24 cellular contexts compared by ENCODE assay signal in genomic region chr2:179237209-179237946, GRCh38. TPM values are rescaled to one million over a fixed set of nuclear protein-coding genes. Genes with fewer than 3 reads are reported as not detected.
DNase-seq lines count a peak whose midpoint lies in the region; ATAC-seq and TF ChIP-seq lines count a peak whose summit lies in the region.
"Had no signal": no experiment of that assay in that cellular context is flagged by ENCODE, and none has a peak within 500 bp of the region (broad histone marks: within the 10 kb centered on the region; RNA-seq: fewer than 3 reads in every experiment).

No MANE protein-coding gene starts in this region.

- POLR2A ChIA-PET in SK-N-SH (lab: Yijun Ruan, JAX) = no interaction called here

- no peaks in the 10 kb centered on the region for H3K9me2 ChIP-seq in SK-N-SH

- CTCF ChIA-PET in SK-N-SH (lab: Yijun Ruan, JAX) = interaction anchor here (0.9 kb wide), 1 partner anchor 174 kb away, joined by 4 read pairs; no protein-coding TSS in a partner anchor

- H3K4me3 ChIP-seq in SK-N-SH (ENCODE audit: low read depth in 2 of 2, low read length in 1 of 2) (no peak overlapping the region), skeletal muscle satellite cell (ENCODE audit: low read length) (no peak overlapping the region), thyroid gland (replicated peaks in 1 of 3) (no peak overlapping the region)
- H3K4me3 ChIP-seq: HAP-1, spleen, suprapubic skin, uterus had no signal

- H3K9me3 ChIP-seq in SK-N-SH = no peaks in the 10 kb centered on the region
- no peaks in the 10 kb centered on the region for H3K9me3 ChIP-seq in skeletal muscle satellite cell (replicated peaks; ENCODE audit: low read length)
- H3K9me3 ChIP-seq in thyroid gland = no peaks in the 10 kb centered on the region
- H3K9me3 ChIP-seq: HAP-1, suprapubic skin, uterus had no signal

- ATAC-seq in SK-N-SH treated with all-trans-retinoic acid at 6 μM for 48 hours = no peak; the same call in 2 of the 3 replicates
- ATAC-seq: natural killer cell; stimulated activated effector memory CD8-positive, alpha-beta T cell treated with anti-CD3 and anti-CD28 coated beads, Interleukin-12 subunit alpha, Interleukin-12 subunit beta, amount 100 ng/mL, for 72 hours had no signal

- peaks cover 0 to 5% of the 10 kb centered on the region in 2 experiments for H3K36me3 ChIP-seq in SK-N-SH (replicated peaks in 1 of 2; ENCODE audit: control insufficient read depth in 1 of 2, insufficient read depth in 2 of 2, low read length in 1 of 2)
- H3K36me3 ChIP-seq in skeletal muscle satellite cell (ENCODE audit: insufficient read depth, low read length) = no peaks in the 10 kb centered on the region
- H3K36me3 ChIP-seq in thyroid gland = no peaks in the 10 kb centered on the region
- H3K36me3 ChIP-seq: HAP-1, spleen, suprapubic skin, uterus, WERI-Rb-1 had no signal

- no peak overlapping the region for H2AFZ ChIP-seq in SK-N-SH (ENCODE audit: low read depth)

- H3K27me3 ChIP-seq in SK-N-SH (ENCODE audit: insufficient read depth) (no peaks in the 10 kb centered on the region), skeletal muscle satellite cell (ENCODE audit: control insufficient read depth, insufficient read depth, low read length) (no peaks in the 10 kb centered on the region), thyroid gland (no peaks in the 10 kb centered on the region)
- H3K27me3 ChIP-seq: spleen, suprapubic skin, uterus had no signal

- H3K27ac ChIP-seq in SK-N-SH (ENCODE audit: low read depth in 2 of 2, low read length in 1 of 2) (no peak overlapping the region; a peak in 1 of 4 replicates), thyroid gland (no peak overlapping the region)
- H3K27ac ChIP-seq: spleen, suprapubic skin, uterus, WERI-Rb-1 had no signal

- H3K4me1 ChIP-seq in SK-N-SH (ENCODE audit: control insufficient read depth in 1 of 2, insufficient read depth in 2 of 2, low read depth in 1 of 2, low read length in 1 of 2) (peaks cover 3 to 23% of the 10 kb centered on the region in 2 experiments; a peak in 2 of 4 replicates), skeletal muscle satellite cell (ENCODE audit: control insufficient read depth, insufficient read depth, low read length) (peaks cover 34% of the 10 kb centered on the region), thyroid gland (peaks cover 4 to 8% of the 10 kb centered on the region in 2 donors)
- H3K4me1 ChIP-seq: uterus had no signal

- no peak for TF ChIP-seq RAD21 in SK-N-SH (IDR thresholded peaks at IDR 0.05; ENCODE audit: low read length)

- TF ChIP-seq POLR2A in thyroid gland (IDR thresholded peaks at IDR 0.05) = no peak

- no peak for TF ChIP-seq EP300 in SK-N-SH (IDR thresholded peaks at IDR 0.05; ENCODE audit: borderline replicate concordance in 1 of 2, low read depth in 1 of 2, low read length in 1 of 2)

- H3F3A ChIP-seq in SK-N-SH (replicated peaks; ENCODE audit: insufficient read depth) = peaks cover 4% of the 10 kb centered on the region

- H3K79me2 ChIP-seq in SK-N-SH (ENCODE audit: insufficient read depth) = peaks cover 77% of the 10 kb centered on the region

- DNase-seq in SK-N-SH (no peak), NCI-H69 (lab: John Stamatoyannopoulos, UW) (peak; percentile 39), fibroblast of gingiva (ENCODE audit: low read depth) (peak; percentile 18), thyroid gland (no peak), cerebellar nuclear complex (lab: John Stamatoyannopoulos, UW) (no peak)
- DNase-seq in activated CD4-positive, alpha-beta T cell treated with anti-CD3 and anti-CD28 coated beads, Interleukin-2, amount 50 U/mL, for 1 hour = no peak
- DNase-seq: activated CD4-positive, alpha-beta T cell treated with anti-CD3 and anti-CD28 coated beads, Interleukin-2, amount 50 U/mL, for 4 hours; anterior cingulate cortex; caudate nucleus; dermis blood vessel endothelial cell; DMS79 treated with DMSO at 0.1 percent for 48 hours; natural killer cell; NCI-H146; NCI-H774; spleen; stimulated activated CD4-positive, alpha-beta T cell treated with anti-CD3 and anti-CD28 coated beads, Interleukin-2, amount 100 ng/mL, for 48 hours; T-helper 9 cell; uterus; WERI-Rb-1 had no signal

- no peak overlapping the region for H3K4me2 ChIP-seq in SK-N-SH
- peak overlapping the region; percentile 19 for H3K4me2 ChIP-seq in skeletal muscle satellite cell (ENCODE audit: low read length)

- no peak overlapping the region for H3K9ac ChIP-seq in SK-N-SH
- H3K9ac ChIP-seq in skeletal muscle satellite cell (ENCODE audit: low read depth, low read length) = no peak overlapping the region

- H4K20me1 ChIP-seq in SK-N-SH (ENCODE audit: insufficient read depth) = no peaks in the 10 kb centered on the region; the same call in 1 of the 2 replicates

- WGBS in SK-N-SH (ENCODE audit: low lambda C conversion rate) = 68% methylated on average over 3 of the region's 3 CpGs
- 82 to 86% methylated on average over 3 of the region's 3 CpGs for WGBS in thyroid gland, 2 donors

- intact Hi-C loops in thyroid gland (cut with DNase I) = no loop called here

- TF ChIP-seq CTCF in SK-N-SH (IDR thresholded peaks at IDR 0.05) = no peak
- no peak for TF ChIP-seq CTCF in thyroid gland (IDR thresholded peaks at IDR 0.05)

TF ChIP-seq in SK-N-SH, 30 proteins besides CTCF, POLR2A, EP300 and RAD21:
- TF ChIP-seq TCF12 (IDR thresholded peaks at IDR 0.05) (0 out of 2 replicates have a peak, but pooled peaks have one; percentile 11), ZBTB33 (IDR thresholded peaks at IDR 0.05; ENCODE audit: borderline replicate concordance, low read depth) (no peak)

TF ChIP-seq in SK-N-SH treated with all-trans-retinoic acid at 6 μM for 48 hours, 23 proteins besides CTCF, POLR2A, EP300 and RAD21 (continues in another document):
- TF ChIP-seq TSHZ2 (CRISPR knock-in tag; IDR thresholded peaks at IDR 0.05) = no peak
- TF ChIP-seq ZNF565 (CRISPR knock-in tag; conservative IDR thresholded peaks at IDR 0.05; ENCODE audit: low read depth) = no peak
- no peak for TF ChIP-seq ZFP3 (CRISPR knock-in tag; IDR thresholded peaks at IDR 0.05)
- TF ChIP-seq ISL1 (CRISPR knock-in tag; IDR thresholded peaks at IDR 0.05) = no peak
- no peak for TF ChIP-seq PPARA (CRISPR knock-in tag; IDR thresholded peaks at IDR 0.05; ENCODE audit: borderline replicate concordance)
- no peak for TF ChIP-seq CREB5 (CRISPR knock-in tag; IDR thresholded peaks at IDR 0.05; ENCODE audit: low read depth)
- no peak for TF ChIP-seq ARNTL (CRISPR knock-in tag; IDR thresholded peaks at IDR 0.05; ENCODE audit: borderline replicate concordance, low read depth)
- TF ChIP-seq POU6F1 (CRISPR knock-in tag; IDR thresholded peaks at IDR 0.05; ENCODE audit: borderline replicate concordance, low read depth) = no peak
- TF ChIP-seq ZNF8 (CRISPR knock-in tag; IDR thresholded peaks at IDR 0.05) = no peak
- no peak for TF ChIP-seq ZC3H10 (CRISPR knock-in tag; IDR thresholded peaks at IDR 0.05)
- no peak for TF ChIP-seq TCF4 (CRISPR knock-in tag; IDR thresholded peaks at IDR 0.05; ENCODE audit: borderline replicate concordance)
- TF ChIP-seq ESRRG (CRISPR knock-in tag; IDR thresholded peaks at IDR 0.05) = no peak

RNA-seq across cellular contexts. Expression of gene SESTD1, which starts 27.3 kb away (rescaled TPM):
- polyA plus RNA-seq in SK-N-SH (2012; rRNA removed) = 4.6 and 5.1 TPM in 2 replicates
- polyA plus RNA-seq in SK-N-SH (2012; cell fraction: cytosol; rRNA removed) = 6.4 and 7.1 TPM in 2 replicates
- 8.3 and 12.1 TPM in 2 replicates for polyA plus RNA-seq in SK-N-SH (2012; cell fraction: nucleus; rRNA removed)
- total RNA-seq in skeletal muscle satellite cell (2012; rRNA removed) = 13.8 and 24.1 TPM in 2 replicates
- total RNA-seq in thyroid gland = 10 to 100 TPM in 3 of 4 donors, 1 to 10 TPM in 1; 9.7 to 28.1 (median 21.3) TPM

Comparison
In these comparisons a context has a peak if more than half of its experiments do, and no peak if none do; other contexts are left out.
1. DNase-seq: peak in NCI-H69 (single experiment) and fibroblast of gingiva (single experiment); none in SK-N-SH (single experiment), thyroid gland (0 of 2), activated CD4-positive, alpha-beta T cell treated with anti-CD3 and anti-CD28 coated beads, Interleukin-2, amount 50 U/mL, for 1 hour (single experiment) and cerebellar nuclear complex (0 of 2).